In the genomic region with DNA sequence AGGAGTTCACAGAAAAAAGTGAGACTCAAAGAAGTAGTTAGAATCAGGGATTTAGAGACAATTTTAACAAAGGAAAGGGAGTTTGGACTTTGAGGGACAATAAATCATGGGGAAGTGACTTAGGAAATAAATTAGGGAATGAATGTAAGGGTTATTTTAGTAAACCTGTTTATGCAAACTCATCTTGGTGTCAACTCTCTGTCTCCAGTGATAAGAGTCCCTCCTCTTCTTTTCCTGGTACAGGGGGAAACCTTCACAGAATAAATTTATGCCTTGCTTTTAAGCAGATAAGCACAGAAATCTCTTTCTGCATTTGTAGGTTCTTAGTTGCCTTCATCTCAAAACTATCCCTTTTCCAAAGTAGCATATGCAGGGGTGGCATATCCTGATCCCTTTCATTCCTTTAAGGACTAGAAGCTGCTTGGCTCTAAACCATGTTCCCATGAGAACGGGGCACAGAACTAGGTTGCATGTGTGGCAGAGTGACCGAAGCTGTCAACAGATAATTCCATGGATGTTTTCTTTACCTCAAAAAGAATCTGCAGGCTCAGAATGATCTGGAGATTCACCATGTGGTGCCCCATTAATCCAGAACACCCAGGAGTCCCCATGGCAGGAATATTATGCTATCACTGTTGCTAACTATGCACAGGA, we compare ENCODE assay signal across 40 cellular contexts.
"Had no signal": no experiment of that assay in that cellular context is flagged by ENCODE, and none has a peak within 500 bp of the region (broad histone marks: within the 10 kb centered on the region; RNA-seq: fewer than 3 reads in every experiment).

No MANE protein-coding gene starts in this region.

- H3K4me3 Mint-ChIP-seq: activated CD4-positive, alpha-beta memory T cell treated with anti-CD3 and anti-CD28 coated beads, Interleukin-2, amount 10 ng/mL, durations not matched to agents 7 days and 5 days; activated CD4-positive, alpha-beta T cell treated with anti-CD3 and anti-CD28 coated beads for 36 hours; activated CD4-positive, alpha-beta T cell treated with anti-CD3 and anti-CD28 coated beads, Interleukin-2, amount 10 ng/mL, durations not matched to agents 7 days and 5 days; activated CD8-positive, alpha-beta memory T cell treated with anti-CD3 and anti-CD28 coated beads, Interleukin-2, amount 10 ng/mL, durations not matched to agents 7 days and 5 days; activated CD8-positive, alpha-beta T cell treated with anti-CD3 and anti-CD28 coated beads, Interleukin-2, amount 10 ng/mL, durations not matched to agents 7 days and 5 days; activated naive CD4-positive, alpha-beta T cell treated with anti-CD3 and anti-CD28 coated beads, Interleukin-2, amount 10 ng/mL, durations not matched to agents 7 days and 5 days; activated naive CD4-positive, alpha-beta T cell treated with anti-CD3 and anti-CD28 coated beads, Interleukin-2, amount 50 U/mL, for 24 hours; activated naive CD8-positive, alpha-beta T cell; activated naive CD8-positive, alpha-beta T cell treated with anti-CD3 and anti-CD28 coated beads, Interleukin-2, amount 10 ng/mL, durations not matched to agents 7 days and 5 days; activated naive CD8-positive, alpha-beta T cell treated with anti-CD3 and anti-CD28 coated beads, Interleukin-2, amount 50 U/mL, for 24 hours; activated T-cell treated with anti-CD3 and anti-CD28 coated beads, Interleukin-2, amount 50 U/mL, for 24 hours; brain; central memory CD8-positive, alpha-beta T cell; T-helper 1 cell treated with Interleukin-12 subunit alpha and Interleukin-12 subunit beta and Interleukin-4 antibody, amounts not matched to agents 30 μg/mL and 1 μg/mL, for 36 hours; T-helper 2 cell treated with Interferon-gamma antibody and Interleukin-4, amounts not matched to agents 5 μg/mL and 100 μg/mL, for 36 hours; WTC11 had no signal

- H3K9me3 Mint-ChIP-seq: activated CD4-positive, alpha-beta memory T cell treated with anti-CD3 and anti-CD28 coated beads, Interleukin-2, amount 10 ng/mL, durations not matched to agents 7 days and 5 days; activated CD4-positive, alpha-beta T cell treated with anti-CD3 and anti-CD28 coated beads, Interleukin-2, amount 10 ng/mL, durations not matched to agents 7 days and 5 days; activated naive CD4-positive, alpha-beta T cell treated with anti-CD3 and anti-CD28 coated beads, Interleukin-2, amount 10 ng/mL, durations not matched to agents 7 days and 5 days; activated naive CD4-positive, alpha-beta T cell treated with anti-CD3 and anti-CD28 coated beads, Interleukin-2, amount 50 U/mL, for 24 hours; activated naive CD8-positive, alpha-beta T cell treated with anti-CD3 and anti-CD28 coated beads, Interleukin-2, amount 10 ng/mL, durations not matched to agents 7 days and 5 days; activated naive CD8-positive, alpha-beta T cell treated with anti-CD3 and anti-CD28 coated beads, Interleukin-2, amount 50 U/mL, for 24 hours; activated T-cell treated with anti-CD3 and anti-CD28 coated beads, Interleukin-2, amount 50 U/mL, for 24 hours; activated T-helper 2 cell treated with anti-CD3 and anti-CD28 coated beads, Interferon-gamma antibody, Interleukin-2, Interleukin-4, amounts not matched to agents 10 μg/mL and 5 μg/mL and 100 μg/mL, durations not matched to agents 14 hours and 24 hours and 36 hours; brain; central memory CD8-positive, alpha-beta T cell; T-helper 2 cell treated with Interferon-gamma antibody and Interleukin-4, amounts not matched to agents 5 μg/mL and 100 μg/mL, for 36 hours had no signal

- ATAC-seq: activated CD4-positive, alpha-beta T cell treated with anti-CD3 and anti-CD28 coated beads for 36 hours; activated CD4-positive, CD25-positive, alpha-beta regulatory T cell treated with anti-CD3 and anti-CD28 coated beads, Interleukin-2, amount 50 U/mL, for 24 hours; activated CD8-positive, alpha-beta memory T cell treated with anti-CD3 and anti-CD28 coated beads, Interleukin-2, amount 10 ng/mL, durations not matched to agents 7 days and 5 days; activated CD8-positive, alpha-beta T cell treated with anti-CD3 and anti-CD28 coated beads, Interleukin-2, amount 10 ng/mL, durations not matched to agents 7 days and 5 days; activated naive CD8-positive, alpha-beta T cell treated with anti-CD3 and anti-CD28 coated beads, Interleukin-2, amount 50 U/mL, for 24 hours; WTC11 had no signal

- FAIRE-seq: bronchial epithelial cell, TTC549 had no signal

- H3K27ac Mint-ChIP-seq: activated CD4-positive, alpha-beta memory T cell treated with anti-CD3 and anti-CD28 coated beads, Interleukin-2, amount 10 ng/mL, durations not matched to agents 7 days and 5 days; activated CD4-positive, alpha-beta T cell treated with anti-CD3 and anti-CD28 coated beads for 36 hours; activated CD4-positive, alpha-beta T cell treated with anti-CD3 and anti-CD28 coated beads, Interleukin-2, amount 10 ng/mL, durations not matched to agents 7 days and 5 days; activated CD8-positive, alpha-beta memory T cell treated with anti-CD3 and anti-CD28 coated beads, Interleukin-2, amount 10 ng/mL, durations not matched to agents 7 days and 5 days; activated CD8-positive, alpha-beta T cell treated with anti-CD3 and anti-CD28 coated beads, Interleukin-2, amount 10 ng/mL, durations not matched to agents 7 days and 5 days; activated naive CD4-positive, alpha-beta T cell treated with anti-CD3 and anti-CD28 coated beads, Interleukin-2, amount 10 ng/mL, durations not matched to agents 7 days and 5 days; activated naive CD4-positive, alpha-beta T cell treated with anti-CD3 and anti-CD28 coated beads, Interleukin-2, amount 50 U/mL, for 24 hours; activated naive CD8-positive, alpha-beta T cell; activated naive CD8-positive, alpha-beta T cell treated with anti-CD3 and anti-CD28 coated beads, Interleukin-2, amount 10 ng/mL, durations not matched to agents 7 days and 5 days; activated naive CD8-positive, alpha-beta T cell treated with anti-CD3 and anti-CD28 coated beads, Interleukin-2, amount 50 U/mL, for 24 hours; activated T-cell treated with anti-CD3 and anti-CD28 coated beads, Interleukin-2, amount 50 U/mL, for 24 hours; activated T-helper 2 cell treated with anti-CD3 and anti-CD28 coated beads, Interferon-gamma antibody, Interleukin-2, Interleukin-4, amounts not matched to agents 10 μg/mL and 5 μg/mL and 100 μg/mL, durations not matched to agents 14 hours and 24 hours and 36 hours; brain; T-helper 1 cell treated with Interleukin-12 subunit alpha and Interleukin-12 subunit beta and Interleukin-4 antibody, amounts not matched to agents 30 μg/mL and 1 μg/mL, for 36 hours; T-helper 2 cell treated with Interferon-gamma antibody and Interleukin-4, amounts not matched to agents 5 μg/mL and 100 μg/mL, for 36 hours; WTC11 had no signal

- H3K36me3 Mint-ChIP-seq: activated CD8-positive, alpha-beta memory T cell treated with anti-CD3 and anti-CD28 coated beads, Interleukin-2, amount 10 ng/mL, durations not matched to agents 7 days and 5 days; activated naive CD4-positive, alpha-beta T cell treated with anti-CD3 and anti-CD28 coated beads, Interleukin-2, amount 10 ng/mL, durations not matched to agents 7 days and 5 days; activated naive CD4-positive, alpha-beta T cell treated with anti-CD3 and anti-CD28 coated beads, Interleukin-2, amount 50 U/mL, for 24 hours; activated naive CD8-positive, alpha-beta T cell; activated naive CD8-positive, alpha-beta T cell treated with anti-CD3 and anti-CD28 coated beads, Interleukin-2, amount 10 ng/mL, durations not matched to agents 7 days and 5 days; brain; WTC11 had no signal

- DNase-seq: activated CD4-positive, alpha-beta memory T cell treated with anti-CD3 and anti-CD28 coated beads, Interleukin-2, amount 10 ng/mL, durations not matched to agents 7 days and 5 days; activated CD4-positive, alpha-beta T cell treated with anti-CD3 and anti-CD28 coated beads for 1 hour; activated CD4-positive, alpha-beta T cell treated with anti-CD3 and anti-CD28 coated beads for 36 hours; activated CD4-positive, alpha-beta T cell treated with anti-CD3 and anti-CD28 coated beads for 48 hours; activated CD4-positive, alpha-beta T cell treated with anti-CD3 and anti-CD28 coated beads, Interleukin-2, amount 10 ng/mL, durations not matched to agents 7 days and 5 days; activated CD4-positive, alpha-beta T cell treated with anti-CD3 and anti-CD28 coated beads, Interleukin-2, amount 50 U/mL, for 48 hours; activated CD4-positive, CD25-positive, alpha-beta regulatory T cell; activated CD8-positive, alpha-beta memory T cell treated with anti-CD3 and anti-CD28 coated beads for 24 hours; activated CD8-positive, alpha-beta memory T cell treated with anti-CD3 and anti-CD28 coated beads, Interleukin-2, amount 10 ng/mL, durations not matched to agents 7 days and 5 days; activated CD8-positive, alpha-beta memory T cell treated with anti-CD3 and anti-CD28 coated beads, Interleukin-2, amount 50 U/mL, for 48 hours; activated CD8-positive, alpha-beta T cell treated with anti-CD3 and anti-CD28 coated beads, Interleukin-2, amount 10 ng/mL, durations not matched to agents 7 days and 5 days; activated effector memory CD4-positive, alpha-beta T cell treated with Interleukin-2 at 50 U/mL for 16 hours; activated gamma-delta T cell; activated naive CD4-positive, alpha-beta T cell treated with anti-CD3 and anti-CD28 coated beads, Interleukin-2, amount 10 ng/mL, durations not matched to agents 7 days and 5 days; activated naive CD4-positive, alpha-beta T cell treated with Interleukin-2 at 50 U/mL for 16 hours; activated naive CD8-positive, alpha-beta T cell treated with anti-CD3 and anti-CD28 coated beads, Interleukin-2, amount 10 ng/mL, durations not matched to agents 7 days and 5 days; activated naive CD8-positive, alpha-beta T cell treated with anti-CD3 and anti-CD28 coated beads, Interleukin-2, amount 50 U/mL, for 24 hours; activated T-cell treated with anti-CD3 and anti-CD28 coated beads, Interleukin-2, amount 50 U/mL, for 24 hours; activated T-cell treated with anti-CD3 and anti-CD28 coated beads, Interleukin-2, amount 50 U/mL, for 48 hours; amygdala; anterior cingulate cortex; caudate nucleus; cerebellar nuclear complex; T-helper 1 cell; T-helper 2 cell; T-helper 9 cell; WERI-Rb-1 had no signal

- H3K4me1 ChIP-seq: ascending aorta had no signal

- H3K27me3 ChIP-seq: ascending aorta had no signal

- H3K4me3 ChIP-seq: ascending aorta, cardiac muscle cell had no signal

- H3K27me3 Mint-ChIP-seq: activated naive CD4-positive, alpha-beta T cell treated with anti-CD3 and anti-CD28 coated beads, Interleukin-2, amount 10 ng/mL, durations not matched to agents 7 days and 5 days had no signal

- H3K9me3 ChIP-seq: ascending aorta had no signal

- H3K36me3 ChIP-seq: ascending aorta, cardiac muscle cell, WERI-Rb-1 had no signal

- H3K4me1 Mint-ChIP-seq: activated CD4-positive, alpha-beta memory T cell treated with anti-CD3 and anti-CD28 coated beads, Interleukin-2, amount 10 ng/mL, durations not matched to agents 7 days and 5 days; activated CD4-positive, alpha-beta T cell treated with anti-CD3 and anti-CD28 coated beads for 36 hours; activated CD4-positive, alpha-beta T cell treated with anti-CD3 and anti-CD28 coated beads, Interleukin-2, amount 10 ng/mL, durations not matched to agents 7 days and 5 days; activated CD8-positive, alpha-beta memory T cell treated with anti-CD3 and anti-CD28 coated beads, Interleukin-2, amount 10 ng/mL, durations not matched to agents 7 days and 5 days; activated naive CD4-positive, alpha-beta T cell treated with anti-CD3 and anti-CD28 coated beads, Interleukin-2, amount 10 ng/mL, durations not matched to agents 7 days and 5 days; activated naive CD4-positive, alpha-beta T cell treated with anti-CD3 and anti-CD28 coated beads, Interleukin-2, amount 50 U/mL, for 24 hours; activated naive CD8-positive, alpha-beta T cell treated with anti-CD3 and anti-CD28 coated beads, Interleukin-2, amount 10 ng/mL, durations not matched to agents 7 days and 5 days; activated naive CD8-positive, alpha-beta T cell treated with anti-CD3 and anti-CD28 coated beads, Interleukin-2, amount 50 U/mL, for 24 hours; brain; central memory CD8-positive, alpha-beta T cell; WTC11 had no signal

- H3K27ac ChIP-seq: ascending aorta, cardiac muscle cell, WERI-Rb-1 had no signal
